13 cellular contexts compared by ENCODE assay signal in the genomic region with DNA sequence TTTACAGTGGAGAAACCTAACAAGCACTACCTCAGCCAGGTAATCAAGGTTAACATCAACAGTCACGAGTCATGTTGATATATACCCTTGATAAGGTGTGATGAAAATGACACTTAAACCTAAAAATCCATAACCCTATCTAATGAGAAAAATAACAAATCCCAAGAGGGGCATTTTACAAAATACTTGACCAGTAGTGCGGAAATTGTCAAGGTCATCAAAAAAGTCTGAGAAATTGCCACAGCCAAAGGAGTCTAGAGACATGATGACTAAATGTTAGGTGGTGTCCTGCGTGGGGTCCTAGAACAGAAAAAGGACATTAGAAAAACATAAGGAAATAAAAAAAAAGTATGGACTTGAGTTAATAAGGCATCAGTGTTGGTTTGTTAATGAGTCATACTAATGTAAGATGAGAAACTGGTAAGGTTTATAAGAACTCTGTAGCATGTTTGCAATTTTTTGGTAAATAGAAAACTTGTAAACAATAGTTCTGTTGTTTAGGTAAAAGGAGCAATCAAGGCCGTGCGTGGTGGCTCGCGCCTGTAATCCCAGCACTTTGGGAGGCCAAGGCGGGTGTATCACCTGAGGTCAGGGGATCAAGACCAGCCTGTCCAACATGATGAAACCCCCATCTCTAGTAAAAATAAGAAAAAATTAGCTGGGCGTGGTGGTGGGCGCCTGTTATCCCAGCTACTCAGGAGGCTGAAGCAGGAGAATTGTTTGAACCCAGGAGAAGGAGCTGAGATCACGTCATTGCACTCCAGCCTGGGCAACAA. TPM values are rescaled to one million over a fixed set of nuclear protein-coding genes. Genes with fewer than 3 reads are reported as not detected.
A peak's percentile ranks its signal among the peaks of the same experiment; 100 is the strongest.
DNase-seq lines count a peak whose midpoint lies in the region; ATAC-seq and TF ChIP-seq lines count a peak whose summit lies in the region.
"Had no signal": no experiment of that assay in that cellular context is flagged by ENCODE, and none has a peak within 500 bp of the region (broad histone marks: within the 10 kb centered on the region; RNA-seq: fewer than 3 reads in every experiment).

No MANE protein-coding gene starts in this region.

- H3K4me1 Mint-ChIP-seq in Calu3 (ENCODE audit: low read depth, unreplicated experiment), result peaks cover 15% of the 10 kb centered on the region
- peaks cover 28% of the 10 kb centered on the region for H3K4me1 Mint-ChIP-seq in HFFc6 (ENCODE audit: low read depth)
- peaks cover 20% of the 10 kb centered on the region for H3K4me1 Mint-ChIP-seq in activated CD8-positive, alpha-beta T cell treated with anti-CD3 and anti-CD28 coated beads, Interleukin-2, amount 10 ng/mL, durations not matched to agents 7 days and 5 days (ENCODE audit: low read depth)
- peaks cover 3 to 32% (median 27%) of the 10 kb centered on the region in 4 donors for H3K4me1 Mint-ChIP-seq in naive thymus-derived CD8-positive, alpha-beta T cell

- peaks cover 61% of the 10 kb centered on the region for H3K36me3 Mint-ChIP-seq in Calu3 (ENCODE audit: insufficient read depth, unreplicated experiment)
- peaks cover 32% of the 10 kb centered on the region for H3K36me3 Mint-ChIP-seq in HFFc6 (ENCODE audit: low read depth)
- peaks cover 33% of the 10 kb centered on the region for H3K36me3 Mint-ChIP-seq in activated CD8-positive, alpha-beta T cell treated with anti-CD3 and anti-CD28 coated beads, Interleukin-2, amount 10 ng/mL, durations not matched to agents 7 days and 5 days (ENCODE audit: low read depth)
- peaks cover 0 to 46% (median 0%) of the 10 kb centered on the region in 3 donors for H3K36me3 Mint-ChIP-seq in naive thymus-derived CD8-positive, alpha-beta T cell

- H3K4me3 Mint-ChIP-seq in Calu3 (ENCODE audit: low read depth, unreplicated experiment) (peak overlapping the region; percentile 88), HFFc6 (peak overlapping the region; percentile 96)
- H3K4me3 Mint-ChIP-seq in activated CD8-positive, alpha-beta T cell treated with anti-CD3 and anti-CD28 coated beads, Interleukin-2, amount 10 ng/mL, durations not matched to agents 7 days and 5 days, result peak overlapping the region; percentile 36
- no peak overlapping the region for H3K4me3 Mint-ChIP-seq in naive thymus-derived CD8-positive, alpha-beta T cell

- H3K27ac Mint-ChIP-seq in Calu3 (ENCODE audit: unreplicated experiment) (peak overlapping the region; percentile 72), HFFc6 (peak overlapping the region; percentile 57)
- peak overlapping the region; percentile 64 for H3K27ac Mint-ChIP-seq in activated CD8-positive, alpha-beta T cell treated with anti-CD3 and anti-CD28 coated beads, Interleukin-2, amount 10 ng/mL, durations not matched to agents 7 days and 5 days
- H3K27ac Mint-ChIP-seq in naive thymus-derived CD8-positive, alpha-beta T cell, result peak overlapping the region; percentile 18 to 85 (median 68)

- CTCF ChIA-PET in Calu3 (lab: Charles Lee), result no interaction called here
- CTCF ChIA-PET in activated CD8-positive, alpha-beta T cell treated with anti-CD3 and anti-CD28 coated beads, Interleukin-2, amount 10 ng/mL, durations not matched to agents 7 days and 5 days (lab: Charles Lee), result no interaction called here

- intact Hi-C loops in Calu3 (cut with micrococcal nuclease; ENCODE audit: unreplicated experiment), result no loop called here

- H3K9me3 Mint-ChIP-seq in Calu3 (ENCODE audit: low read depth, unreplicated experiment), result no peaks in the 10 kb centered on the region
- H3K9me3 Mint-ChIP-seq in HFFc6, result no peaks in the 10 kb centered on the region; the same call in 1 of the 2 replicates
- no peaks in the 10 kb centered on the region for H3K9me3 Mint-ChIP-seq in activated CD8-positive, alpha-beta T cell treated with anti-CD3 and anti-CD28 coated beads, Interleukin-2, amount 10 ng/mL, durations not matched to agents 7 days and 5 days (ENCODE audit: insufficient read depth)
- no peaks in the 10 kb centered on the region for H3K9me3 Mint-ChIP-seq in naive thymus-derived CD8-positive, alpha-beta T cell

- POLR2A ChIA-PET in activated CD8-positive, alpha-beta T cell treated with anti-CD3 and anti-CD28 coated beads, Interleukin-2, amount 10 ng/mL, durations not matched to agents 7 days and 5 days (lab: Charles Lee), result no interaction called here
- POLR2A ChIA-PET in naive thymus-derived CD8-positive, alpha-beta T cell (lab: Charles Lee), result interaction anchor here (0.7 kb wide), 1 partner anchor 11 kb away, joined by 3 read pairs; no protein-coding TSS in a partner anchor

- no peak for DNase-seq in Calu3
- DNase-seq in HFFc6, result no peak
- no peak for DNase-seq in activated CD8-positive, alpha-beta T cell treated with anti-CD3 and anti-CD28 coated beads, Interleukin-2, amount 10 ng/mL, durations not matched to agents 7 days and 5 days
- no peak for DNase-seq in naive thymus-derived CD8-positive, alpha-beta T cell
- DNase-seq in stimulated activated CD4-positive, alpha-beta T cell treated with anti-CD3 and anti-CD28 coated beads, Interleukin-4, amount 100 ng/mL, for 1 hour, result no peak
- DNase-seq in A172 (ENCODE audit: low spot score), result no peak
- DNase-seq: gastrocnemius medialis, left lung, NCI-H1048, psoas muscle, T1000, tibial artery had no signal

- TF ChIP-seq CTCF in Calu3 (IDR thresholded peaks at IDR 0.05; ENCODE audit: unreplicated experiment) (no peak), HFFc6 (IDR thresholded peaks at IDR 0.05) (no peak)

- no TSS peak for BruUV-seq in Calu3 (replicated peaks; lab: Mats Ljungman, UMichigan)

- ATAC-seq in activated CD8-positive, alpha-beta T cell treated with anti-CD3 and anti-CD28 coated beads, Interleukin-2, amount 10 ng/mL, durations not matched to agents 7 days and 5 days, result no peak
- no peak for ATAC-seq in naive thymus-derived CD8-positive, alpha-beta T cell
- no peak for ATAC-seq in HG03571 (IDR thresholded peaks at IDR 0.05; ENCODE audit: unreplicated experiment)
- ATAC-seq: gastrocnemius medialis, left lung, psoas muscle had no signal

- H3K27me3 Mint-ChIP-seq in Calu3 (ENCODE audit: unreplicated experiment), result no peaks in the 10 kb centered on the region
- no peaks in the 10 kb centered on the region for H3K27me3 Mint-ChIP-seq in HFFc6 (ENCODE audit: insufficient read depth)
- H3K27me3 Mint-ChIP-seq in activated CD8-positive, alpha-beta T cell treated with anti-CD3 and anti-CD28 coated beads, Interleukin-2, amount 10 ng/mL, durations not matched to agents 7 days and 5 days (ENCODE audit: low read depth), result no peaks in the 10 kb centered on the region
- H3K27me3 Mint-ChIP-seq in naive thymus-derived CD8-positive, alpha-beta T cell, result no peaks in the 10 kb centered on the region

RNA-seq across cellular contexts. Expression of a gene that starts 2.9 kb away (rescaled TPM):
- total RNA-seq in Calu3 (2022), result 238 and 239 TPM in 2 replicates
- 100 to 1,000 TPM; 127 to 361 (median 160) TPM for total RNA-seq in HFFc6 (2021; fragmentation: NEBNext Ultra II Directional; extraction: Animal tissue kit (Norgen Biotek cat#: 25700))
- total RNA-seq in activated CD8-positive, alpha-beta T cell treated with anti-CD3 and anti-CD28 coated beads, Interleukin-2, amount 10 ng/mL, durations not matched to agents 7 days and 5 days, result 100 to 1,000 TPM; 220 to 270 TPM
- 100 to 1,000 TPM; 288 to 318 TPM for total RNA-seq in naive thymus-derived CD8-positive, alpha-beta T cell
- polyA plus RNA-seq in naive thymus-derived CD8-positive, alpha-beta T cell, result 1,000 to 10,000 TPM; 2,876 to 3,216 (median 3,107) TPM
- 859 and 1,447 TPM in 2 replicates for total RNA-seq in A172 (2014; rRNA removed; shearing (Covaris generic))

RNA-seq across cellular contexts. Expression of a gene that starts 7.7 kb away (rescaled TPM):
- not detected in 2 replicates for total RNA-seq in Calu3 (2022)
- not detected for total RNA-seq in HFFc6 (2021; fragmentation: NEBNext Ultra II Directional; extraction: Animal tissue kit (Norgen Biotek cat#: 25700))
- under 1 TPM in 1 of 2 experiments, not detected in 1; 0.23 TPM for total RNA-seq in activated CD8-positive, alpha-beta T cell treated with anti-CD3 and anti-CD28 coated beads, Interleukin-2, amount 10 ng/mL, durations not matched to agents 7 days and 5 days
- 1 to 10 TPM; 5.3 to 9.8 TPM for total RNA-seq in naive thymus-derived CD8-positive, alpha-beta T cell
- under 1 TPM; 0.12 to 0.20 (median 0.14) TPM for polyA plus RNA-seq in naive thymus-derived CD8-positive, alpha-beta T cell
- total RNA-seq in A172 (2014; rRNA removed; shearing (Covaris generic)), result not detected in 2 replicates

RNA-seq across cellular contexts. Expression of a gene that starts 14.0 kb away (rescaled TPM):
- 61.2 and 63.6 TPM in 2 replicates for total RNA-seq in Calu3 (2022)
- total RNA-seq in HFFc6 (2021; fragmentation: NEBNext Ultra II Directional; extraction: Animal tissue kit (Norgen Biotek cat#: 25700)), result 10 to 100 TPM; 40.3 to 65.8 (median 45.0) TPM
- 10 to 100 TPM; 34.7 to 38.4 TPM for total RNA-seq in activated CD8-positive, alpha-beta T cell treated with anti-CD3 and anti-CD28 coated beads, Interleukin-2, amount 10 ng/mL, durations not matched to agents 7 days and 5 days
- total RNA-seq in naive thymus-derived CD8-positive, alpha-beta T cell, result 10 to 100 TPM; 16.9 to 17.9 TPM
- 10 to 100 TPM; 12.0 to 13.4 (median 13.0) TPM for polyA plus RNA-seq in naive thymus-derived CD8-positive, alpha-beta T cell
- total RNA-seq in A172 (2014; rRNA removed; shearing (Covaris generic)), result 33.6 and 40.4 TPM in 2 replicates

RNA-seq across cellular contexts. Expression of a gene that starts 14.3 kb away (rescaled TPM):
- 71.8 and 74.2 TPM in 2 replicates for total RNA-seq in Calu3 (2022)
- 10 to 100 TPM; 60.5 to 74.5 (median 68.1) TPM for total RNA-seq in HFFc6 (2021; fragmentation: NEBNext Ultra II Directional; extraction: Animal tissue kit (Norgen Biotek cat#: 25700))
- 10 to 100 TPM; 41.6 to 44.1 TPM for total RNA-seq in activated CD8-positive, alpha-beta T cell treated with anti-CD3 and anti-CD28 coated beads, Interleukin-2, amount 10 ng/mL, durations not matched to agents 7 days and 5 days
- 10 to 100 TPM; 47.7 to 49.4 TPM for total RNA-seq in naive thymus-derived CD8-positive, alpha-beta T cell
- 10 to 100 TPM; 75.2 to 99.6 (median 86.0) TPM for polyA plus RNA-seq in naive thymus-derived CD8-positive, alpha-beta T cell
- 47.8 and 49.7 TPM in 2 replicates for total RNA-seq in A172 (2014; rRNA removed; shearing (Covaris generic))

RNA-seq across cellular contexts. Expression of a gene that starts 45.2 kb away (rescaled TPM):
- 30.9 and 31.1 TPM in 2 replicates for total RNA-seq in Calu3 (2022)
- 10 to 100 TPM; 15.2 to 23.8 (median 19.7) TPM for total RNA-seq in HFFc6 (2021; fragmentation: NEBNext Ultra II Directional; extraction: Animal tissue kit (Norgen Biotek cat#: 25700))
- total RNA-seq in activated CD8-positive, alpha-beta T cell treated with anti-CD3 and anti-CD28 coated beads, Interleukin-2, amount 10 ng/mL, durations not matched to agents 7 days and 5 days, result 10 to 100 TPM; 15.9 to 17.1 TPM
- total RNA-seq in naive thymus-derived CD8-positive, alpha-beta T cell, result 10 to 100 TPM; 11.2 to 14.1 TPM
- polyA plus RNA-seq in naive thymus-derived CD8-positive, alpha-beta T cell, result 10 to 100 TPM in 2 of 3 donors, 1 to 10 TPM in 1; 8.6 to 12.0 (median 11.8) TPM
- total RNA-seq in A172 (2014; rRNA removed; shearing (Covaris generic)), result 1.8 and 3.4 TPM in 2 replicates

Comparison
In these comparisons a context has a peak if more than half of its experiments do, and no peak if none do; other contexts are left out.
1. H3K4me3 Mint-ChIP-seq: peak in Calu3 (single experiment), HFFc6 (single experiment) and activated CD8-positive, alpha-beta T cell treated with anti-CD3 and anti-CD28 coated beads, Interleukin-2, amount 10 ng/mL, durations not matched to agents 7 days and 5 days (single experiment); none in naive thymus-derived CD8-positive, alpha-beta T cell (0 of 10).
2. Peak in every context shown above with its lines, with median percentiles within 50 percentile points of each other: H3K27ac Mint-ChIP-seq.